In genomic region chr2:9765611-9766531, GRCh38 we compare ENCODE assay signal across 16 cellular contexts.
DNase-seq lines count a peak whose midpoint lies in the region; ATAC-seq, FAIRE-seq and TF ChIP-seq lines count a peak whose summit lies in the region.
"Had no signal": no experiment of that assay in that cellular context is flagged by ENCODE, and none has a peak within 500 bp of the region (broad histone marks: within the 10 kb centered on the region; RNA-seq: fewer than 3 reads in every experiment).

No MANE protein-coding gene starts in this region.

- CTCF ChIA-PET in K562 (lab: Yijun Ruan, JAX; ENCODE audit: low intra/inter-chr PET ratio): no interaction called here

- no peaks in the 10 kb centered on the region for H4K20me1 ChIP-seq in K562 (replicated peaks; ENCODE audit: control insufficient read depth, insufficient read depth, low read length)
- H4K20me1 ChIP-seq in keratinocyte (ENCODE audit: control insufficient read depth, extremely low read depth, insufficient read depth, low read length): no peaks in the 10 kb centered on the region

- TF ChIP-seq POLR2A in K562 (conservative IDR thresholded peaks at IDR 0.05): no peak

- H3K9ac ChIP-seq in K562 (ENCODE audit: insufficient read depth in 1 of 2, low read depth in 2 of 2, low read length in 2 of 2) (peak overlapping the region in 1 of 2 experiments; percentile 47; a peak in 1 of 4 replicates), keratinocyte (ENCODE audit: control insufficient read depth, extremely low read depth, insufficient read depth, low read length) (no peak overlapping the region)
- H3K9ac ChIP-seq: SK-N-SH had no signal

- TF ChIP-seq CTCF in K562 (IDR thresholded peaks at IDR 0.05 in 2 of 3, conservative IDR thresholded peaks at IDR 0.05 in 1 of 3; ENCODE audit: insufficient read depth in 2 of 3, low read depth in 1 of 3, low read length in 3 of 3) (peak; percentile 24 to 58 (median 34); a peak in 5 of 6 replicates), keratinocyte (optimal IDR thresholded peaks at IDR 0.05 in 1 of 3, IDR thresholded peaks at IDR 0.05 in 1 of 3, conservative IDR thresholded peaks at IDR 0.05 in 1 of 3; ENCODE audit: extremely low read depth in 1 of 3, insufficient read depth in 2 of 3, low read length in 3 of 3) (no peak)

- H3K4me1 ChIP-seq in right cardiac atrium (ENCODE audit: control insufficient read depth, insufficient read depth, low read length) (peaks cover 3% of the 10 kb centered on the region), K562 (replicated peaks in 1 of 2; ENCODE audit: control insufficient read depth in 2 of 2, insufficient read depth in 2 of 2, low read length in 2 of 2) (peaks cover 46 to 49% of the 10 kb centered on the region in 2 experiments), keratinocyte (ENCODE audit: control insufficient read depth, extremely low read depth, insufficient read depth, low read length) (peaks cover 23% of the 10 kb centered on the region)

- H3K4me2 ChIP-seq in K562 (ENCODE audit: insufficient read depth, low read length) (no peak overlapping the region), keratinocyte (ENCODE audit: control insufficient read depth, extremely low read depth, insufficient read depth, low read depth, low read length) (no peak overlapping the region)
- H3K4me2 ChIP-seq: SK-N-SH had no signal

- intact Hi-C loops in right cardiac atrium (cut with DNase I) (no loop called here), cardiac septum (cut with DNase I) (no loop called here), K562 (cut with micrococcal nuclease) (loop anchor here (5.0 to 10.0 kb wide), 3 partner anchors 131 to 621 kb away; partner anchors contain the start of genes ADAM17 and YWHAQ)

- DNase-seq in right cardiac atrium: peak in 2 of 3 donors; percentile 82 to 85
- no peak for DNase-seq in cardiac septum (ENCODE audit: low spot score)
- DNase-seq in K562 (ENCODE audit: extremely low read depth in 1 of 4, low spot score in 3 of 4): peak in 1 of 4 experiments; percentile 37
- DNase-seq in keratinocyte (ENCODE audit: low read depth, low spot score): no peak
- DNase-seq in superior temporal gyrus (ENCODE audit: extremely low spot score): no peak
- no peak for DNase-seq in NCI-H526 (lab: John Stamatoyannopoulos, UW)
- DNase-seq in COR-L47 (lab: John Stamatoyannopoulos, UW): no peak
- DNase-seq in NCI-H2107 treated with DMSO at 0.1 percent for 48 hours (lab: John Stamatoyannopoulos, UW; ENCODE audit: unreplicated experiment): no peak
- DNase-seq: activated naive CD4-positive, alpha-beta T cell; HCEC 1CT; head of caudate nucleus; NCI-H2029; SK-N-SH had no signal

- H2AFZ ChIP-seq in K562 (ENCODE audit: low read depth, low read length): peak overlapping the region; percentile 6; the same call in 1 of the 2 replicates
- peak overlapping the region; percentile 71 for H2AFZ ChIP-seq in keratinocyte (ENCODE audit: control insufficient read depth, low read length)

- H3K27ac ChIP-seq in right cardiac atrium (ENCODE audit: low read length) (no peak overlapping the region), K562 (ENCODE audit: extremely low read depth, low read depth, low read length) (no peak overlapping the region), keratinocyte (ENCODE audit: control insufficient read depth, insufficient read depth, low read length) (no peak overlapping the region)
- H3K27ac ChIP-seq: cardiac muscle cell, left lung, neutrophil had no signal

- no TSS peak for BruUV-seq in K562 (replicated peaks; lab: Mats Ljungman, UMichigan)

- no peaks in the 10 kb centered on the region for H3K9me3 ChIP-seq in right cardiac atrium (ENCODE audit: control insufficient read depth, low read length)
- H3K9me3 ChIP-seq in K562 (replicated peaks; ENCODE audit: control insufficient read depth, insufficient read depth, low read depth, low read length): no peaks in the 10 kb centered on the region
- no peaks in the 10 kb centered on the region for H3K9me3 ChIP-seq in keratinocyte (ENCODE audit: control insufficient read depth, low read depth, low read length)
- H3K9me3 ChIP-seq: left lung, neutrophil, SK-N-SH had no signal

- H3K79me2 ChIP-seq in K562 (ENCODE audit: control insufficient read depth, insufficient read depth, low read length) (no peaks in the 10 kb centered on the region), keratinocyte (ENCODE audit: control insufficient read depth, insufficient read depth, low read length) (no peaks in the 10 kb centered on the region)

- no peak for TF ChIP-seq EP300 in K562 (IDR thresholded peaks at IDR 0.05; ENCODE audit: low read length)

- no peak overlapping the region for H3K4me3 ChIP-seq in right cardiac atrium (ENCODE audit: low read length)
- H3K4me3 ChIP-seq in K562: no peak overlapping the region
- H3K4me3 ChIP-seq in keratinocyte (ENCODE audit: control insufficient read depth in 2 of 3, extremely low read depth in 1 of 3, insufficient read depth in 2 of 3, low read depth in 1 of 3, low read length in 3 of 3): no peak overlapping the region
- H3K4me3 ChIP-seq: cardiac muscle cell, left lung had no signal

- H3K27me3 ChIP-seq in right cardiac atrium (ENCODE audit: control insufficient read depth, insufficient read depth): no peaks in the 10 kb centered on the region
- no peaks in the 10 kb centered on the region for H3K27me3 ChIP-seq in K562 (ENCODE audit: control insufficient read depth in 2 of 2, insufficient read depth in 2 of 2, low read length in 2 of 2)
- no peaks in the 10 kb centered on the region for H3K27me3 ChIP-seq in keratinocyte (ENCODE audit: control insufficient read depth, extremely low read depth, insufficient read depth, low read length)
- H3K27me3 ChIP-seq: cardiac muscle cell, left lung, neutrophil had no signal

- WGBS in right cardiac atrium: 56% methylated on average over 18 of the region's 18 CpGs
- WGBS in K562 (ENCODE audit: insufficient coverage, low coverage, missing lambda C conversion rate): 60% methylated on average over 13 of the region's 18 CpGs

- dilution Hi-C loops in keratinocyte (cut with MboI; ENCODE audit: extremely low pct_ligation_motif_present, low sequenced_read_pairs): loop anchor here (25.0 kb wide), 1 partner anchor 271 kb away; the partner anchor contains the start of gene KLF11

- peak; percentile 25 to 36 for ATAC-seq in right cardiac atrium
- ATAC-seq in K562: no peak
- ATAC-seq: left lung had no signal

- TF ChIP-seq RAD21 in K562 (CRISPR knock-in tag; conservative IDR thresholded peaks at IDR 0.05 in 1 of 2, IDR thresholded peaks at IDR 0.05 in 1 of 2): peak in 1 of 2 experiments; percentile 22; a peak in 1 of 4 replicates

- H3K36me3 ChIP-seq in K562 (ENCODE audit: control insufficient read depth, insufficient read depth, low read length) (no peaks in the 10 kb centered on the region), keratinocyte (ENCODE audit: control insufficient read depth in 2 of 2, extremely low read depth in 1 of 2, insufficient read depth in 2 of 2, low read length in 2 of 2) (no peaks in the 10 kb centered on the region)
- H3K36me3 ChIP-seq: cardiac muscle cell, left lung, neutrophil had no signal

- H3K9me1 ChIP-seq in K562 (ENCODE audit: control insufficient read depth, insufficient read depth, low read length) (no peaks in the 10 kb centered on the region), keratinocyte (ENCODE audit: control insufficient read depth, extremely low read depth, insufficient read depth, low read length) (no peaks in the 10 kb centered on the region)

- FAIRE-seq in K562 (lab: Jason Lieb, UNC): no peak
- FAIRE-seq in keratinocyte (lab: Jason Lieb, UNC): peak; percentile 39

- POLR2A ChIA-PET in K562 (lab: Yijun Ruan, JAX): no interaction called here

- in situ Hi-C loops in K562 (cut with MboI): no loop called here

TF ChIP-seq in K562, 482 proteins besides CTCF, POLR2A, EP300 and RAD21 (continues in another document):
- no peak for TF ChIP-seq ZNF766 (CRISPR knock-in tag; conservative IDR thresholded peaks at IDR 0.05)
- peak; percentile 35; the same call in 1 of the 2 replicates for TF ChIP-seq USF1 (CRISPR knock-in tag; IDR thresholded peaks at IDR 0.05)
- no peak for TF ChIP-seq GATA2 (CRISPR knock-in tag; IDR thresholded peaks at IDR 0.05)
- TF ChIP-seq RFX7 (CRISPR knock-in tag; IDR thresholded peaks at IDR 0.05): no peak

Comparison
In these comparisons a context has a peak if more than half of its experiments do, and no peak if none do; other contexts are left out.
1. DNase-seq: peak in right cardiac atrium (2 of 3); none in cardiac septum (single experiment), keratinocyte (single experiment), superior temporal gyrus (single experiment), NCI-H526 (0 of 2), COR-L47 (single experiment) and NCI-H2107 treated with DMSO at 0.1 percent for 48 hours (single experiment).
2. CTCF ChIP-seq: peak in K562 (3 of 3); none in keratinocyte (0 of 3).